16 cellular contexts compared by ENCODE assay signal in genomic region chr17:49213803-49214202, GRCh38. TPM values are rescaled to one million over a fixed set of nuclear protein-coding genes. Genes with fewer than 3 reads are reported as not detected.
DNase-seq lines count a peak whose midpoint lies in the region; ATAC-seq and TF ChIP-seq lines count a peak whose summit lies in the region.
"Had no signal": no experiment of that assay in that cellular context is flagged by ENCODE, and none has a peak within 500 bp of the region (broad histone marks: within the 10 kb centered on the region; RNA-seq: fewer than 3 reads in every experiment).

No MANE protein-coding gene starts in this region.

- H3K36me3 ChIP-seq in osteoblast (ENCODE audit: insufficient read depth, low read length): no peaks in the 10 kb centered on the region
- H3K36me3 ChIP-seq: cardiac muscle cell had no signal

- no peak for TF ChIP-seq CTCF in osteoblast (IDR thresholded peaks at IDR 0.05; ENCODE audit: extremely low read depth, low read depth, low read length)

- peaks cover 45% of the 10 kb centered on the region for H3K36me3 Mint-ChIP-seq in activated CD4-positive, alpha-beta T cell treated with anti-CD3 and anti-CD28 coated beads, Interleukin-2, amount 10 ng/mL, durations not matched to agents 7 days and 5 days (ENCODE audit: low read depth)
- peaks cover 35% of the 10 kb centered on the region for H3K36me3 Mint-ChIP-seq in activated naive CD8-positive, alpha-beta T cell treated with anti-CD3 and anti-CD28 coated beads, Interleukin-2, amount 50 U/mL, for 24 hours (ENCODE audit: low read depth)

- H3K27ac Mint-ChIP-seq in activated CD4-positive, alpha-beta T cell treated with anti-CD3 and anti-CD28 coated beads, Interleukin-2, amount 10 ng/mL, durations not matched to agents 7 days and 5 days: no peak overlapping the region
- H3K27ac Mint-ChIP-seq in activated naive CD8-positive, alpha-beta T cell treated with anti-CD3 and anti-CD28 coated beads, Interleukin-2, amount 50 U/mL, for 24 hours: peak overlapping the region; percentile 87

- H4K20me1 ChIP-seq in osteoblast (ENCODE audit: insufficient read depth, low read length): no peaks in the 10 kb centered on the region

- H3K9me3 Mint-ChIP-seq in activated CD4-positive, alpha-beta T cell treated with anti-CD3 and anti-CD28 coated beads, Interleukin-2, amount 10 ng/mL, durations not matched to agents 7 days and 5 days: no peaks in the 10 kb centered on the region
- no peaks in the 10 kb centered on the region for H3K9me3 Mint-ChIP-seq in activated naive CD8-positive, alpha-beta T cell treated with anti-CD3 and anti-CD28 coated beads, Interleukin-2, amount 50 U/mL, for 24 hours

- intact Hi-C loops in posterior cingulate gyrus (cut with DNase I): no loop called here

- no peak overlapping the region for H3K27ac ChIP-seq in osteoblast (ENCODE audit: low read depth, low read length)
- H3K27ac ChIP-seq: cardiac muscle cell, KMS-11, VCaP had no signal

- POLR2A ChIA-PET in activated CD4-positive, alpha-beta T cell treated with anti-CD3 and anti-CD28 coated beads, Interleukin-2, amount 10 ng/mL, durations not matched to agents 7 days and 5 days (lab: Charles Lee): no interaction called here

- no peaks in the 10 kb centered on the region for H3K27me3 Mint-ChIP-seq in activated CD4-positive, alpha-beta T cell treated with anti-CD3 and anti-CD28 coated beads, Interleukin-2, amount 10 ng/mL, durations not matched to agents 7 days and 5 days
- H3K27me3 Mint-ChIP-seq in activated naive CD8-positive, alpha-beta T cell treated with anti-CD3 and anti-CD28 coated beads, Interleukin-2, amount 50 U/mL, for 24 hours: no peaks in the 10 kb centered on the region

- H3K27me3 ChIP-seq in osteoblast (ENCODE audit: insufficient read depth, low read length): peaks cover 6% of the 10 kb centered on the region
- H3K27me3 ChIP-seq: cardiac muscle cell had no signal

- H3K4me1 Mint-ChIP-seq in activated CD4-positive, alpha-beta T cell treated with anti-CD3 and anti-CD28 coated beads, Interleukin-2, amount 10 ng/mL, durations not matched to agents 7 days and 5 days: peaks cover 85% of the 10 kb centered on the region
- peaks cover 86% of the 10 kb centered on the region for H3K4me1 Mint-ChIP-seq in activated naive CD8-positive, alpha-beta T cell treated with anti-CD3 and anti-CD28 coated beads, Interleukin-2, amount 50 U/mL, for 24 hours

- ATAC-seq in activated naive CD8-positive, alpha-beta T cell treated with anti-CD3 and anti-CD28 coated beads, Interleukin-2, amount 50 U/mL, for 24 hours: no peak
- ATAC-seq in HG02884 (IDR thresholded peaks at IDR 0.05; ENCODE audit: unreplicated experiment): no peak

- DNase-seq in activated CD4-positive, alpha-beta T cell treated with anti-CD3 and anti-CD28 coated beads, Interleukin-2, amount 10 ng/mL, durations not matched to agents 7 days and 5 days: no peak
- DNase-seq in activated CD4-positive, alpha-beta T cell treated with anti-CD3 and anti-CD28 coated beads, Interleukin-2, amount 50 U/mL, for 1 hour: no peak
- no peak for DNase-seq in activated naive CD8-positive, alpha-beta T cell treated with anti-CD3 and anti-CD28 coated beads, Interleukin-2, amount 50 U/mL, for 24 hours
- peak; percentile 53 for DNase-seq in osteoblast (ENCODE audit: insufficient read length, low spot score, missing footprints)
- DNase-seq in posterior cingulate gyrus: no peak
- no peak for DNase-seq in ureter (ENCODE audit: low spot score)
- DNase-seq: DMS153, erythroblast, NCI-H1694, NCI-H774, SHP77 had no signal

- H3K4me3 Mint-ChIP-seq in activated CD4-positive, alpha-beta T cell treated with anti-CD3 and anti-CD28 coated beads, Interleukin-2, amount 10 ng/mL, durations not matched to agents 7 days and 5 days: peak overlapping the region; percentile 95
- H3K4me3 Mint-ChIP-seq in activated naive CD8-positive, alpha-beta T cell treated with anti-CD3 and anti-CD28 coated beads, Interleukin-2, amount 50 U/mL, for 24 hours: peak overlapping the region; percentile 90

- H3K4me2 ChIP-seq in osteoblast (ENCODE audit: insufficient read depth, low read length): no peak overlapping the region
- H3K4me2 ChIP-seq: KMS-11 had no signal

- no peak overlapping the region for H2AFZ ChIP-seq in osteoblast (ENCODE audit: low read length)

- H3K9me3 ChIP-seq in osteoblast (ENCODE audit: low read depth, low read length): no peaks in the 10 kb centered on the region

- peaks cover 7% of the 10 kb centered on the region for H3K4me1 ChIP-seq in osteoblast (ENCODE audit: insufficient read depth, low read length)

- H3K4me3 ChIP-seq in osteoblast (ENCODE audit: insufficient read depth, low read length): no peak overlapping the region
- H3K4me3 ChIP-seq: cardiac muscle cell had no signal

- no peaks in the 10 kb centered on the region for H3K79me2 ChIP-seq in osteoblast (ENCODE audit: insufficient read depth, low read length)

- CTCF ChIA-PET in activated CD4-positive, alpha-beta T cell treated with anti-CD3 and anti-CD28 coated beads, Interleukin-2, amount 10 ng/mL, durations not matched to agents 7 days and 5 days (lab: Charles Lee): interaction anchor here (1.4 kb wide), 1 partner anchor 15 kb away, joined by 3 read pairs; no protein-coding TSS in a partner anchor

- peak; percentile 20 for TF ChIP-seq POLR2A in GM18526 (IDR thresholded peaks at IDR 0.05; ENCODE audit: extremely low read depth, insufficient read length)

RNA-seq across cellular contexts. Expression of gene ABI3, which starts 3.3 kb away (rescaled TPM):
- 10 to 100 TPM; 58.4 to 59.4 TPM for total RNA-seq in activated CD4-positive, alpha-beta T cell treated with anti-CD3 and anti-CD28 coated beads, Interleukin-2, amount 10 ng/mL, durations not matched to agents 7 days and 5 days
- total RNA-seq in osteoblast: under 0.01 and 0.36 TPM in 2 replicates
- 15.2 TPM for total RNA-seq in ureter

RNA-seq across cellular contexts. Expression of gene GNGT2, which starts 3.4 kb away (rescaled TPM):
- total RNA-seq in activated CD4-positive, alpha-beta T cell treated with anti-CD3 and anti-CD28 coated beads, Interleukin-2, amount 10 ng/mL, durations not matched to agents 7 days and 5 days: 10 to 100 TPM; 15.0 to 15.9 TPM
- total RNA-seq in osteoblast (not detected in 2 replicates), ureter (2.9 TPM)
- total RNA-seq: cardiac muscle cell had no signal

RNA-seq across cellular contexts. Expression of gene PHOSPHO1, which starts 16.8 kb away (rescaled TPM):
- total RNA-seq in activated CD4-positive, alpha-beta T cell treated with anti-CD3 and anti-CD28 coated beads, Interleukin-2, amount 10 ng/mL, durations not matched to agents 7 days and 5 days: not detected
- 0.29 and 0.36 TPM in 2 replicates for total RNA-seq in osteoblast
- 0.34 TPM for total RNA-seq in ureter
- total RNA-seq: cardiac muscle cell had no signal

Comparison
In these comparisons a context has a peak if more than half of its experiments do, and no peak if none do; other contexts are left out.
1. RNA of gene ABI3, which starts 3.3 kb away (total RNA-seq): 58.4 to 59.4 TPM in activated CD4-positive, alpha-beta T cell treated with anti-CD3 and anti-CD28 coated beads, Interleukin-2, amount 10 ng/mL, durations not matched to agents 7 days and 5 days and 15.2 TPM in ureter (single experiment); under 0.01 to 0.36 TPM in osteoblast; every median in the first group is over 10 times any median in the second.